In genomic region chr11:124717786-124718634, GRCh38 we compare ENCODE assay signal across 1 cellular context.
TF ChIP-seq lines count a peak whose summit lies in the region.

No MANE protein-coding gene starts in this region.

TF ChIP-seq in HEK293, 187 proteins besides CTCF, POLR2A, EP300 and RAD21 (continued from another document):
- TF ChIP-seq GLIS2 (tag by site-specific recombination; IDR thresholded peaks at IDR 0.05) (peak; percentile 65), PRDM10 (tag by site-specific recombination; IDR thresholded peaks at IDR 0.05) (peak; percentile 62), SP2 (tag by site-specific recombination; IDR thresholded peaks at IDR 0.05) (no peak), HOXA7 (CRISPR knock-in tag; IDR thresholded peaks at IDR 0.05; ENCODE audit: borderline replicate concordance) (no peak), IKZF3 (tag by site-specific recombination; IDR thresholded peaks at IDR 0.05) (peak; percentile 81), MYNN (tag by site-specific recombination; IDR thresholded peaks at IDR 0.05; ENCODE audit: borderline replicate concordance) (no peak), ZNF398 (tag by site-specific recombination; IDR thresholded peaks at IDR 0.05) (peak; percentile 69), ZNF521 (tag by site-specific recombination; IDR thresholded peaks at IDR 0.05) (no peak), ZNF155 (tag by site-specific recombination; IDR thresholded peaks at IDR 0.05) (no peak), ZNF571 (tag by site-specific recombination; IDR thresholded peaks at IDR 0.05) (no peak), ZNF473 (tag by site-specific recombination; IDR thresholded peaks at IDR 0.05) (no peak), ZBTB17 (tag by site-specific recombination; IDR thresholded peaks at IDR 0.05) (peak; percentile 83), ZNF600 (tag by site-specific recombination; IDR thresholded peaks at IDR 0.05) (peak; percentile 89), HOXD13 (CRISPR knock-in tag; IDR thresholded peaks at IDR 0.05; ENCODE audit: borderline replicate concordance) (no peak), ZSCAN5A (tag by site-specific recombination; IDR thresholded peaks at IDR 0.05) (no peak), ZNF707 (tag by site-specific recombination; IDR thresholded peaks at IDR 0.05) (no peak), ZNF350 (tag by site-specific recombination; IDR thresholded peaks at IDR 0.05) (no peak), ZNF621 (tag by site-specific recombination; IDR thresholded peaks at IDR 0.05) (no peak), ZNF121 (tag by site-specific recombination; IDR thresholded peaks at IDR 0.05) (no peak), MEIS1 (CRISPR knock-in tag; IDR thresholded peaks at IDR 0.05; ENCODE audit: borderline replicate concordance) (no peak), ZEB2 (tag by site-specific recombination; IDR thresholded peaks at IDR 0.05) (peak; percentile 46; the same call in 1 of the 2 replicates), WT1 (tag by site-specific recombination; IDR thresholded peaks at IDR 0.05) (peak; percentile 96), ZNF561 (tag by site-specific recombination; IDR thresholded peaks at IDR 0.05; ENCODE audit: borderline replicate concordance) (peak; percentile 51; the same call in 1 of the 2 replicates), KLF17 (tag by site-specific recombination; IDR thresholded peaks at IDR 0.05) (peak; percentile 89), ZNF366 (tag by site-specific recombination; conservative IDR thresholded peaks at IDR 0.05) (peak; percentile 31; the same call in 1 of the 2 replicates), ZNF529 (tag by site-specific recombination; IDR thresholded peaks at IDR 0.05; ENCODE audit: insufficient replicate concordance) (no peak), INSM2 (tag by site-specific recombination; IDR thresholded peaks at IDR 0.05) (no peak), ZNF157 (tag by site-specific recombination; IDR thresholded peaks at IDR 0.05) (no peak), SP7 (tag by site-specific recombination; IDR thresholded peaks at IDR 0.05) (peak; percentile 89), ZNF26 (tag by site-specific recombination; IDR thresholded peaks at IDR 0.05) (no peak), ZNF341 (tag by site-specific recombination; IDR thresholded peaks at IDR 0.05; ENCODE audit: low read depth) (peak; percentile 99), KLF1 (tag by site-specific recombination; IDR thresholded peaks at IDR 0.05) (peak; percentile 30; the same call in 1 of the 2 replicates), PRDM6 (tag by site-specific recombination; IDR thresholded peaks at IDR 0.05) (no peak), ZNF670 (tag by site-specific recombination; IDR thresholded peaks at IDR 0.05; ENCODE audit: low read depth) (no peak), ZBTB1 (tag by site-specific recombination; IDR thresholded peaks at IDR 0.05) (no peak), ZNF391 (tag by site-specific recombination; IDR thresholded peaks at IDR 0.05; ENCODE audit: borderline replicate concordance, low read depth) (no peak), ZBTB8A (tag by site-specific recombination; IDR thresholded peaks at IDR 0.05) (peak; percentile 68)
- TF ChIP-seq, protein P1, sequence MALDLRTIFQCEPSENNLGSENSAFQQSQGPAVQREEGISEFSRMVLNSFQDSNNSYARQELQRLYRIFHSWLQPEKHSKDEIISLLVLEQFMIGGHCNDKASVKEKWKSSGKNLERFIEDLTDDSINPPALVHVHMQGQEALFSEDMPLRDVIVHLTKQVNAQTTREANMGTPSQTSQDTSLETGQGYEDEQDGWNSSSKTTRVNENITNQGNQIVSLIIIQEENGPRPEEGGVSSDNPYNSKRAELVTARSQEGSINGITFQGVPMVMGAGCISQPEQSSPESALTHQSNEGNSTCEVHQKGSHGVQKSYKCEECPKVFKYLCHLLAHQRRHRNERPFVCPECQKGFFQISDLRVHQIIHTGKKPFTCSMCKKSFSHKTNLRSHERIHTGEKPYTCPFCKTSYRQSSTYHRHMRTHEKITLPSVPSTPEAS (tag by site-specific recombination; IDR thresholded peaks at IDR 0.05): no peak
- TF ChIP-seq, protein P2, sequence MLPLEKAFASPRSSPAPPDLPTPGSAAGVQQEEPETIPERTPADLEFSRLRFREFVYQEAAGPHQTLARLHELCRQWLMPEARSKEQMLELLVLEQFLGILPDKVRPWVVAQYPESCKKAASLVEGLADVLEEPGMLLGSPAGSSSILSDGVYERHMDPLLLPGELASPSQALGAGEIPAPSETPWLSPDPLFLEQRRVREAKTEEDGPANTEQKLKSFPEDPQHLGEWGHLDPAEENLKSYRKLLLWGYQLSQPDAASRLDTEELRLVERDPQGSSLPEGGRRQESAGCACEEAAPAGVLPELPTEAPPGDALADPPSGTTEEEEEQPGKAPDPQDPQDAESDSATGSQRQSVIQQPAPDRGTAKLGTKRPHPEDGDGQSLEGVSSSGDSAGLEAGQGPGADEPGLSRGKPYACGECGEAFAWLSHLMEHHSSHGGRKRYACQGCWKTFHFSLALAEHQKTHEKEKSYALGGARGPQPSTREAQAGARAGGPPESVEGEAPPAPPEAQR (tag by site-specific recombination; IDR thresholded peaks at IDR 0.05): no peak
TF ChIP-seq in HEK293: peak in this region for 45.
